Comparison of ENCODE assay signal across 9 cellular contexts in genomic region chr4:26858947-26859401, GRCh38. TPM values are rescaled to one million over a fixed set of nuclear protein-coding genes. Genes with fewer than 3 reads are reported as not detected.
A peak's percentile ranks its signal among the peaks of the same experiment; 100 is the strongest.
DNase-seq lines count a peak whose midpoint lies in the region; ATAC-seq and TF ChIP-seq lines count a peak whose summit lies in the region.
"Had no signal": no experiment of that assay in that cellular context is flagged by ENCODE, and none has a peak within 500 bp of the region (broad histone marks: within the 10 kb centered on the region; RNA-seq: fewer than 3 reads in every experiment).

No MANE protein-coding gene starts in this region.

- intact Hi-C loops in gastrocnemius medialis (cut with DNase I; ENCODE audit: low total_unique reads): loop anchor here (5.0 kb wide), 1 partner anchor 1697 kb away; the partner anchor contains the start of gene SEPSECS

- DNase-seq in NCI-H1417 (lab: John Stamatoyannopoulos, UW) (peak; percentile 18 to 57 (median 23)), NCI-H1417 treated with DMSO at 0.1 percent for 48 hours (lab: John Stamatoyannopoulos, UW) (no peak), endodermal cell (no peak), gastrocnemius medialis (no peak), dedifferentiated amniotic fluid mesenchymal stem cell (ENCODE audit: extremely low spot score) (no peak), anterior cingulate cortex (lab: John Stamatoyannopoulos, UW) (no peak), NCI-H2227 treated with DMSO at 0.1 percent for 48 hours (lab: John Stamatoyannopoulos, UW) (no peak)
- DNase-seq: activated CD4-positive, CD25-positive, alpha-beta regulatory T cell treated with anti-CD3 and anti-CD28 coated beads, Interleukin-2, amount 50 U/mL, for 72 hours had no signal

- H3K27me3 ChIP-seq in OCI-LY3 (ENCODE audit: low read depth, low read length) (peaks cover 10% of the 10 kb centered on the region; the same call in 1 of the 2 replicates), endodermal cell (ENCODE audit: control insufficient read depth, insufficient read depth, low read length, poor library complexity, severe bottlenecking) (no peaks in the 10 kb centered on the region), gastrocnemius medialis (no peaks in the 10 kb centered on the region)

- WGBS in endodermal cell (ENCODE audit: insufficient coverage in 1 of 2, insufficient read length in 1 of 2), 2 experiments: 96 to 100% methylated on average over 2 to 3 of the region's 3 CpGs

- H3K9ac ChIP-seq in OCI-LY3 (ENCODE audit: low read length) (peak overlapping the region; percentile 76), endodermal cell (ENCODE audit: extremely low read depth, low read length, poor library complexity, severe bottlenecking) (no peak overlapping the region)

- peak overlapping the region; percentile 87 for H3K4me3 Mint-ChIP-seq in endodermal cell

- H3K4me3 ChIP-seq in OCI-LY3 (ENCODE audit: low read length) (peak overlapping the region; percentile 90), endodermal cell (ENCODE audit: low read length) (peak overlapping the region; percentile 96), gastrocnemius medialis (peak overlapping the region in 2 of 4 donors; percentile 80 to 94)

- H3K36me3 ChIP-seq in OCI-LY3 (replicated peaks; ENCODE audit: low read depth, low read length): no peaks in the 10 kb centered on the region
- H3K36me3 ChIP-seq in endodermal cell (ENCODE audit: control insufficient read depth, insufficient read depth, low read length): no peaks in the 10 kb centered on the region
- H3K36me3 ChIP-seq in gastrocnemius medialis: no peaks in the 10 kb centered on the region

- no peak for TF ChIP-seq CTCF in OCI-LY3 (IDR thresholded peaks at IDR 0.05; ENCODE audit: low read depth, low read length)
- TF ChIP-seq CTCF in endodermal cell (conservative IDR thresholded peaks at IDR 0.05): no peak
- TF ChIP-seq CTCF in gastrocnemius medialis (IDR thresholded peaks at IDR 0.05 in 4 of 5, conservative IDR thresholded peaks at IDR 0.05 in 1 of 5): no peak

- no peaks in the 10 kb centered on the region for H3K27me3 Mint-ChIP-seq in endodermal cell (ENCODE audit: insufficient read depth)

- no peak for ATAC-seq in gastrocnemius medialis

- H2AFZ ChIP-seq in OCI-LY3 (ENCODE audit: low read depth, low read length): no peak overlapping the region

- H3K9me3 ChIP-seq in OCI-LY3 (ENCODE audit: insufficient read depth, low read length) (no peaks in the 10 kb centered on the region), endodermal cell (ENCODE audit: control insufficient read depth, low read length) (no peaks in the 10 kb centered on the region), gastrocnemius medialis (no peaks in the 10 kb centered on the region)

- peaks cover 38% of the 10 kb centered on the region for H3K4me1 ChIP-seq in OCI-LY3 (ENCODE audit: low read length)
- peaks cover 9% of the 10 kb centered on the region for H3K4me1 ChIP-seq in endodermal cell (ENCODE audit: control insufficient read depth, insufficient read depth, low read length)
- peaks cover 42 to 44% of the 10 kb centered on the region in 2 donors for H3K4me1 ChIP-seq in gastrocnemius medialis

- H3K4me1 Mint-ChIP-seq in endodermal cell: peaks cover 40% of the 10 kb centered on the region

- H3K27ac ChIP-seq in OCI-LY3 (ENCODE audit: low read length) (no peak overlapping the region), endodermal cell (ENCODE audit: low read depth, low read length) (no peak overlapping the region), gastrocnemius medialis (peak overlapping the region in 3 of 4 donors; percentile 78 to 90 (median 83))

- H3K27ac Mint-ChIP-seq in endodermal cell: no peak overlapping the region

- peak overlapping the region; percentile 91 for H3K4me2 ChIP-seq in OCI-LY3 (ENCODE audit: low read length)

- no peaks in the 10 kb centered on the region for H3K36me3 Mint-ChIP-seq in endodermal cell (ENCODE audit: low read depth)

- no peak for TF ChIP-seq POLR2A in gastrocnemius medialis (IDR thresholded peaks at IDR 0.05)

- H3K79me2 ChIP-seq in OCI-LY3 (ENCODE audit: low read length): peaks cover 24% of the 10 kb centered on the region

- no peaks in the 10 kb centered on the region for H3K9me3 Mint-ChIP-seq in endodermal cell

- in situ Hi-C loops in gastrocnemius medialis (cut with MboI; ENCODE audit: low sequenced_read_pairs in 4 of 4): loop anchor here in 3 of 4 donors (25.0 kb wide), 3 partner anchors 272 to 947 kb away; partner anchors contain the start of genes SMIM20 (in 3 of the 3), RBPJ (in 2 of the 3) and TBC1D19 (in 2 of the 3)

- H4K20me1 ChIP-seq in OCI-LY3 (ENCODE audit: insufficient read depth, low read length): peaks cover 14% of the 10 kb centered on the region; the same call in 1 of the 2 replicates

RNA-seq across cellular contexts. Expression of gene STIM2, which starts 1.7 kb away (rescaled TPM):
- 10 to 100 TPM; 23.2 to 24.5 TPM for total RNA-seq in endodermal cell
- polyA plus RNA-seq in endodermal cell (2013, experiment 1 of 2): 20.2 TPM
- polyA plus RNA-seq in endodermal cell (2013, experiment 2 of 2): 19.0 TPM
- 1 to 10 TPM; 3.9 to 7.6 (median 4.9) TPM for total RNA-seq in gastrocnemius medialis

Comparison
In these comparisons a context has a peak if more than half of its experiments do, and no peak if none do; other contexts are left out.
1. DNase-seq: peak in NCI-H1417 (3 of 3); none in NCI-H1417 treated with DMSO at 0.1 percent for 48 hours (single experiment), endodermal cell (single experiment), gastrocnemius medialis (0 of 2), dedifferentiated amniotic fluid mesenchymal stem cell (single experiment), anterior cingulate cortex (0 of 58) and NCI-H2227 treated with DMSO at 0.1 percent for 48 hours (single experiment).
2. H3K27ac ChIP-seq: peak in gastrocnemius medialis (3 of 4); none in OCI-LY3 (single experiment) and endodermal cell (single experiment).